In the genomic region with DNA sequence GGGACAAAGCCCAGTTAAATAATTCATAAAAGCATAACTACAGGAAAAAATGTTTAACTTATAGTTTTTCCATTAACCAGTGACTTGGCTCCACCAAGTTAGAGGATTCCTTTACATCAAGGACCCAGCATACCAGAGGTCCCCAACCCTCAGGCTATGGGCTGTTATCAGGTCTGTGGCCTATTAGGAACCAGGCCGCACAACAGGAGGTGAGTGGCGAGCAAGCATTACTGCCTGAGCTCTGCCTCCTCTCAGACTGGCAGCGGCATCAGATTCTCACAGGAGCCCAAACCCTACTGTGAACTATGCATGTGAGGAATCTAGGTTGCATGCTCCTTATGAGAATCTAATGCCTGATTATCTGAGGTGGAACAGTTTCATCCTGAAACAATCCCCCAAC, we compare ENCODE assay signal across 34 cellular contexts.
"Had no signal": no experiment of that assay in that cellular context is flagged by ENCODE, and none has a peak within 500 bp of the region (broad histone marks: within the 10 kb centered on the region; RNA-seq: fewer than 3 reads in every experiment).

No MANE protein-coding gene starts in this region.

- H3K27me3 ChIP-seq: adrenal gland, body of pancreas, brain microvascular endothelial cell, cardiac muscle cell had no signal

- H3K27ac Mint-ChIP-seq: activated CD4-positive, alpha-beta T cell treated with anti-CD3 and anti-CD28 coated beads for 36 hours; activated CD4-positive, alpha-beta T cell treated with anti-CD3 and anti-CD28 coated beads, Interleukin-2, amount 10 ng/mL, durations not matched to agents 7 days and 5 days; activated CD8-positive, alpha-beta T cell treated with anti-CD3 and anti-CD28 coated beads for 36 hours; activated naive CD4-positive, alpha-beta T cell treated with anti-CD3 and anti-CD28 coated beads, Interleukin-2, amount 10 ng/mL, durations not matched to agents 7 days and 5 days; activated naive CD4-positive, alpha-beta T cell treated with anti-CD3 and anti-CD28 coated beads, Interleukin-2, amount 50 U/mL, for 72 hours; activated naive CD8-positive, alpha-beta T cell treated with anti-CD3 and anti-CD28 coated beads for 36 hours; activated T-cell treated with anti-CD3 and anti-CD28 coated beads, Interleukin-2, amount 50 U/mL, for 72 hours; activated T-helper 1 cell treated with anti-CD3 and anti-CD28 coated beads, Interleukin-12 subunit alpha, Interleukin-12 subunit beta, Interleukin-2, Interleukin-4 antibody, amounts not matched to agents 30 ng/mL and 10 ng/mL and 1 ng/mL, durations not matched to agents 14 hours and 24 hours and 36 hours; activated T-helper 2 cell treated with anti-CD3 and anti-CD28 coated beads, Interferon-gamma antibody, Interleukin-2, Interleukin-4, amounts not matched to agents 10 μg/mL and 5 μg/mL and 100 μg/mL, durations not matched to agents 14 hours and 24 hours and 36 hours; T-helper 1 cell treated with Interleukin-12 subunit alpha and Interleukin-12 subunit beta and Interleukin-4 antibody, amounts not matched to agents 30 μg/mL and 1 μg/mL, for 36 hours; T-helper 2 cell treated with Interferon-gamma antibody and Interleukin-4, amounts not matched to agents 5 μg/mL and 100 μg/mL, for 36 hours had no signal

- H3K4me3 ChIP-seq: adrenal gland, body of pancreas, cardiac muscle cell had no signal

- H3K4me1 ChIP-seq: adrenal gland, body of pancreas had no signal

- H3K36me3 ChIP-seq: adrenal gland, brain microvascular endothelial cell, cardiac muscle cell had no signal

- H3K4me3 Mint-ChIP-seq: activated CD4-positive, alpha-beta T cell treated with anti-CD3 and anti-CD28 coated beads for 36 hours; activated CD4-positive, alpha-beta T cell treated with anti-CD3 and anti-CD28 coated beads, Interleukin-2, amount 10 ng/mL, durations not matched to agents 7 days and 5 days; activated CD8-positive, alpha-beta T cell treated with anti-CD3 and anti-CD28 coated beads for 36 hours; activated naive CD4-positive, alpha-beta T cell treated with anti-CD3 and anti-CD28 coated beads, Interleukin-2, amount 10 ng/mL, durations not matched to agents 7 days and 5 days; activated naive CD8-positive, alpha-beta T cell treated with anti-CD3 and anti-CD28 coated beads for 36 hours; activated T-cell treated with anti-CD3 and anti-CD28 coated beads, Interleukin-2, amount 50 U/mL, for 4 hours; activated T-cell treated with anti-CD3 and anti-CD28 coated beads, Interleukin-2, amount 50 U/mL, for 72 hours; activated T-helper 1 cell treated with anti-CD3 and anti-CD28 coated beads, Interleukin-12 subunit alpha, Interleukin-12 subunit beta, Interleukin-2, Interleukin-4 antibody, amounts not matched to agents 30 ng/mL and 10 ng/mL and 1 ng/mL, durations not matched to agents 14 hours and 24 hours and 36 hours; central memory CD8-positive, alpha-beta T cell; T-helper 1 cell treated with Interleukin-12 subunit alpha and Interleukin-12 subunit beta and Interleukin-4 antibody, amounts not matched to agents 30 μg/mL and 1 μg/mL, for 36 hours; T-helper 2 cell treated with Interferon-gamma antibody and Interleukin-4, amounts not matched to agents 5 μg/mL and 100 μg/mL, for 36 hours had no signal

- H3K36me3 Mint-ChIP-seq: activated naive CD4-positive, alpha-beta T cell treated with anti-CD3 and anti-CD28 coated beads, Interleukin-2, amount 10 ng/mL, durations not matched to agents 7 days and 5 days; activated naive CD8-positive, alpha-beta T cell treated with anti-CD3 and anti-CD28 coated beads for 36 hours had no signal

- H3K9me3 ChIP-seq: adrenal gland, body of pancreas had no signal

- H3K27me3 Mint-ChIP-seq: activated CD4-positive, alpha-beta T cell treated with anti-CD3 and anti-CD28 coated beads for 36 hours; activated CD4-positive, alpha-beta T cell treated with anti-CD3 and anti-CD28 coated beads, Interleukin-2, amount 10 ng/mL, durations not matched to agents 7 days and 5 days; activated CD8-positive, alpha-beta T cell treated with anti-CD3 and anti-CD28 coated beads for 36 hours; activated naive CD4-positive, alpha-beta T cell treated with anti-CD3 and anti-CD28 coated beads, Interleukin-2, amount 10 ng/mL, durations not matched to agents 7 days and 5 days; activated naive CD8-positive, alpha-beta T cell treated with anti-CD3 and anti-CD28 coated beads for 36 hours; central memory CD8-positive, alpha-beta T cell had no signal

- H3K4me1 Mint-ChIP-seq: activated CD4-positive, alpha-beta T cell treated with anti-CD3 and anti-CD28 coated beads for 36 hours; activated CD4-positive, alpha-beta T cell treated with anti-CD3 and anti-CD28 coated beads, Interleukin-2, amount 10 ng/mL, durations not matched to agents 7 days and 5 days; activated naive CD4-positive, alpha-beta T cell treated with anti-CD3 and anti-CD28 coated beads, Interleukin-2, amount 10 ng/mL, durations not matched to agents 7 days and 5 days; activated naive CD8-positive, alpha-beta T cell treated with anti-CD3 and anti-CD28 coated beads for 36 hours; central memory CD8-positive, alpha-beta T cell had no signal

- DNase-seq: activated CD4-positive, alpha-beta T cell treated with anti-CD3 and anti-CD28 coated beads for 1 hour; activated CD4-positive, alpha-beta T cell treated with anti-CD3 and anti-CD28 coated beads for 36 hours; activated CD4-positive, alpha-beta T cell treated with anti-CD3 and anti-CD28 coated beads for 48 hours; activated CD4-positive, alpha-beta T cell treated with anti-CD3 and anti-CD28 coated beads, Interleukin-2, amount 10 ng/mL, durations not matched to agents 7 days and 5 days; activated CD4-positive, alpha-beta T cell treated with anti-CD3 and anti-CD28 coated beads, Interleukin-2, amount 50 U/mL, for 48 hours; activated CD4-positive, CD25-positive, alpha-beta regulatory T cell; activated CD8-positive, alpha-beta memory T cell treated with anti-CD3 and anti-CD28 coated beads, Interleukin-2, amount 50 U/mL, for 4 hours; activated CD8-positive, alpha-beta T cell treated with anti-CD3 and anti-CD28 coated beads for 36 hours; activated effector memory CD4-positive, alpha-beta T cell treated with Interleukin-2 at 50 U/mL for 16 hours; activated gamma-delta T cell; activated naive CD4-positive, alpha-beta T cell treated with anti-CD3 and anti-CD28 coated beads, Interleukin-2, amount 10 ng/mL, durations not matched to agents 7 days and 5 days; activated naive CD4-positive, alpha-beta T cell treated with Interleukin-2 at 50 U/mL for 16 hours; activated naive CD8-positive, alpha-beta T cell treated with anti-CD3 and anti-CD28 coated beads for 36 hours; activated T-cell treated with anti-CD3 and anti-CD28 coated beads for 4 hours; activated T-cell treated with anti-CD3 and anti-CD28 coated beads, Interleukin-2, amount 50 U/mL, for 1 hour; activated T-cell treated with anti-CD3 and anti-CD28 coated beads, Interleukin-2, amount 50 U/mL, for 4 hours; activated T-cell treated with anti-CD3 and anti-CD28 coated beads, Interleukin-2, amount 50 U/mL, for 72 hours; adrenal gland; amniotic stem cell; aorta; body of pancreas; brain microvascular endothelial cell; SW 1271; T-helper 1 cell; T-helper 2 cell; T-helper 9 cell had no signal

- H3K27ac ChIP-seq: adrenal gland, body of pancreas, brain microvascular endothelial cell, cardiac muscle cell, VCaP had no signal
